17 cellular contexts compared by ENCODE assay signal in genomic region chr17:11807606-11808005, GRCh38.
A peak's percentile ranks its signal among the peaks of the same experiment; 100 is the strongest.
DNase-seq lines count a peak whose midpoint lies in the region; ATAC-seq and TF ChIP-seq lines count a peak whose summit lies in the region.
"Had no signal": no experiment of that assay in that cellular context is flagged by ENCODE, and none has a peak within 500 bp of the region (broad histone marks: within the 10 kb centered on the region; RNA-seq: fewer than 3 reads in every experiment).

No MANE protein-coding gene starts in this region.

- H4K20me1 ChIP-seq in SK-N-SH (ENCODE audit: insufficient read depth) = no peaks in the 10 kb centered on the region
- H4K20me1 ChIP-seq: BLaER1 had no signal

- H3K79me1 ChIP-seq in trophoblast cell (ENCODE audit: low read length) = peaks cover 2% of the 10 kb centered on the region

- POLR2A ChIA-PET in SK-N-SH (lab: Yijun Ruan, JAX) = no interaction called here

- H3K27me3 ChIP-seq in SK-N-SH (ENCODE audit: insufficient read depth) (no peaks in the 10 kb centered on the region), trophoblast cell (ENCODE audit: insufficient read depth, low read length) (no peaks in the 10 kb centered on the region)
- H3K27me3 ChIP-seq: BLaER1 had no signal

- no peak for TF ChIP-seq CTCF in SK-N-SH (IDR thresholded peaks at IDR 0.05)

- no peaks in the 10 kb centered on the region for H3K9me2 ChIP-seq in SK-N-SH

- 9% methylated on average over 3 of the region's 7 CpGs for WGBS in SK-N-SH (ENCODE audit: low lambda C conversion rate)
- 79 to 91% methylated on average over 6 of the region's 7 CpGs for WGBS in mesodermal cell (ENCODE audit: insufficient coverage in 2 of 2), 2 experiments
- WGBS in trophoblast cell (ENCODE audit: extremely low coverage, insufficient coverage, insufficient read length) = no CpG with 5 or more reads among the region's 7 CpGs

- no peak overlapping the region for H4K91ac ChIP-seq in trophoblast cell (ENCODE audit: low read depth, low read length)

- no peak overlapping the region for H4K8ac ChIP-seq in trophoblast cell (ENCODE audit: low read depth, low read length)

- no peak for TF ChIP-seq EP300 in SK-N-SH (IDR thresholded peaks at IDR 0.05; ENCODE audit: borderline replicate concordance in 1 of 2, low read depth in 1 of 2, low read length in 1 of 2)

- H3K79me2 ChIP-seq in SK-N-SH (ENCODE audit: insufficient read depth) = no peaks in the 10 kb centered on the region
- no peaks in the 10 kb centered on the region for H3K79me2 ChIP-seq in trophoblast cell (ENCODE audit: control insufficient read depth, insufficient read depth, low read length, poor library complexity)

- no peaks in the 10 kb centered on the region for H3K36me3 ChIP-seq in SK-N-SH (replicated peaks in 1 of 2; ENCODE audit: control insufficient read depth in 1 of 2, insufficient read depth in 2 of 2, low read length in 1 of 2)
- H3K36me3 ChIP-seq in mesodermal cell (ENCODE audit: control insufficient read depth, insufficient read depth, low read length) = no peaks in the 10 kb centered on the region
- H3K36me3 ChIP-seq in trophoblast cell (ENCODE audit: control insufficient read depth in 1 of 2, insufficient read depth in 2 of 2, low read length in 2 of 2) = no peaks in the 10 kb centered on the region
- H3K36me3 ChIP-seq: BLaER1 had no signal

- H3K4me1 ChIP-seq in SK-N-SH (ENCODE audit: control insufficient read depth in 1 of 2, insufficient read depth in 2 of 2, low read depth in 1 of 2, low read length in 1 of 2) (peaks cover 0 to 6% of the 10 kb centered on the region in 2 experiments; a peak in 1 of 4 replicates), mesodermal cell (ENCODE audit: control insufficient read depth, insufficient read depth, low read length, poor library complexity, severe bottlenecking) (no peaks in the 10 kb centered on the region), trophoblast cell (ENCODE audit: control insufficient read depth in 1 of 2, insufficient read depth in 2 of 2, low read length in 2 of 2) (peaks cover 7 to 12% of the 10 kb centered on the region in 2 experiments)
- H3K4me1 ChIP-seq: BLaER1 had no signal

- H3K18ac ChIP-seq in trophoblast cell (ENCODE audit: low read length) = no peak overlapping the region

- H3K27ac ChIP-seq in SK-N-SH (ENCODE audit: low read depth in 2 of 2, low read length in 1 of 2) = no peak overlapping the region
- H3K27ac ChIP-seq in mesodermal cell (ENCODE audit: low read depth, low read length, severe bottlenecking) = peak overlapping the region; percentile 23
- H3K27ac ChIP-seq in trophoblast cell (ENCODE audit: low read depth, low read length) = peak overlapping the region; percentile 1
- H3K27ac ChIP-seq: BLaER1 had no signal

- no peaks in the 10 kb centered on the region for H3F3A ChIP-seq in SK-N-SH (replicated peaks; ENCODE audit: insufficient read depth)

- H3K23ac ChIP-seq in trophoblast cell (ENCODE audit: low read length) = no peak overlapping the region

- H2BK120ac ChIP-seq in trophoblast cell (ENCODE audit: insufficient read depth, low read length, poor library complexity) = no peak overlapping the region

- H3K4me3 ChIP-seq in SK-N-SH (ENCODE audit: low read depth in 2 of 2, low read length in 1 of 2) (no peak overlapping the region), mesodermal cell (ENCODE audit: extremely low read depth, insufficient read depth, low read length, poor library complexity, severe bottlenecking) (no peak overlapping the region), trophoblast cell (ENCODE audit: low read depth, low read length) (no peak overlapping the region)
- H3K4me3 ChIP-seq: BLaER1, GM23338 had no signal

- DNase-seq in SK-N-SH (peak; percentile 11), SK-N-DZ (ENCODE audit: low spot score) (peak; percentile 72), trophoblast cell (no peak), head of caudate nucleus (no peak), putamen (ENCODE audit: low spot score) (no peak)
- DNase-seq: 8988T; CD4-positive, alpha-beta memory T cell; DMS153; DMS79; GF-D8; HFFc6 had no signal

- H3K14ac ChIP-seq in trophoblast cell (ENCODE audit: low read length) = no peak overlapping the region

- no peak overlapping the region for H2BK5ac ChIP-seq in trophoblast cell (ENCODE audit: low read depth, low read length, poor library complexity)

- no peak overlapping the region for H3K4ac ChIP-seq in trophoblast cell (ENCODE audit: low read depth, low read length)

- H3K4me2 ChIP-seq in SK-N-SH (no peak overlapping the region), trophoblast cell (ENCODE audit: low read length) (no peak overlapping the region)
- H3K4me2 ChIP-seq: BLaER1, GM23338 had no signal

- no peak for ATAC-seq in SK-N-SH treated with all-trans-retinoic acid at 6 μM for 48 hours
- no peak for ATAC-seq in HG03196 (IDR thresholded peaks at IDR 0.05; ENCODE audit: unreplicated experiment)
- ATAC-seq: GM23338, HCT116 had no signal

- no peak overlapping the region for H2BK12ac ChIP-seq in trophoblast cell (ENCODE audit: low read length)

- CTCF ChIA-PET in SK-N-SH (lab: Yijun Ruan, JAX) = interaction anchor here (1.1 kb wide), 1 partner anchor 10 kb away, joined by 3 read pairs; no protein-coding TSS in a partner anchor

- H3K9ac ChIP-seq in SK-N-SH (no peak overlapping the region), trophoblast cell (ENCODE audit: low read length) (no peak overlapping the region)
- H3K9ac ChIP-seq: BLaER1 had no signal

- intact Hi-C loops in head of caudate nucleus (cut with DNase I) = no loop called here

- H3K9me3 ChIP-seq in SK-N-SH = no peaks in the 10 kb centered on the region
- H3K9me3 ChIP-seq in mesodermal cell (ENCODE audit: control insufficient read depth, low read length) = no peaks in the 10 kb centered on the region
- H3K9me3 ChIP-seq in trophoblast cell (ENCODE audit: insufficient read depth, low read depth, low read length) = no peaks in the 10 kb centered on the region
- H3K9me3 ChIP-seq: BLaER1 had no signal

- no peak overlapping the region for H2AK5ac ChIP-seq in trophoblast cell (ENCODE audit: low read length)

- TF ChIP-seq RAD21 in SK-N-SH (IDR thresholded peaks at IDR 0.05; ENCODE audit: low read length) = no peak

- H2AFZ ChIP-seq in SK-N-SH (ENCODE audit: low read depth) = no peak overlapping the region
- H2AFZ ChIP-seq in trophoblast cell (ENCODE audit: insufficient read depth, low read length, poor library complexity) = no peak overlapping the region
- H2AFZ ChIP-seq: GM23338 had no signal

- no peak overlapping the region for H4K12ac ChIP-seq in trophoblast cell (ENCODE audit: low read depth, low read length)

TF ChIP-seq in SK-N-SH, 30 proteins besides CTCF, POLR2A, EP300 and RAD21 (continues in another document):
- TF ChIP-seq RCOR1 (IDR thresholded peaks at IDR 0.05; ENCODE audit: low read length) (no peak), NRF1 (IDR thresholded peaks at IDR 0.05; ENCODE audit: low read depth, low read length) (no peak), POLR2AphosphoS5 (IDR thresholded peaks at IDR 0.05; ENCODE audit: low read depth, low read length) (no peak), GATA2 (CRISPR knock-in tag; IDR thresholded peaks at IDR 0.05) (no peak), MXI1 (IDR thresholded peaks at IDR 0.05; ENCODE audit: low read depth, low read length) (no peak), USF2 (IDR thresholded peaks at IDR 0.05; ENCODE audit: borderline replicate concordance, low read depth, low read length) (no peak), MEF2A (IDR thresholded peaks at IDR 0.05; ENCODE audit: borderline replicate concordance, low read depth) (no peak)

TF ChIP-seq in SK-N-SH treated with all-trans-retinoic acid at 6 μM for 48 hours, 23 proteins besides CTCF, POLR2A, EP300 and RAD21:
- TF ChIP-seq SNAI2 (CRISPR knock-in tag; IDR thresholded peaks at IDR 0.05) (no peak), ZC3H10 (CRISPR knock-in tag; IDR thresholded peaks at IDR 0.05) (no peak), BACH2 (CRISPR knock-in tag; IDR thresholded peaks at IDR 0.05; ENCODE audit: borderline replicate concordance) (no peak), ZNF8 (CRISPR knock-in tag; IDR thresholded peaks at IDR 0.05) (no peak), OSR1 (CRISPR knock-in tag; IDR thresholded peaks at IDR 0.05) (no peak), ZNF70 (CRISPR knock-in tag; IDR thresholded peaks at IDR 0.05) (no peak), ESRRG (CRISPR knock-in tag; IDR thresholded peaks at IDR 0.05) (no peak), RARB (CRISPR knock-in tag; IDR thresholded peaks at IDR 0.05) (no peak)
TF ChIP-seq in SK-N-SH treated with all-trans-retinoic acid at 6 μM for 48 hours: peak in this region for 0.

Comparison
In these comparisons a context has a peak if more than half of its experiments do, and no peak if none do; other contexts are left out.
1. DNase-seq: peak in SK-N-SH (single experiment) and SK-N-DZ (single experiment); none in trophoblast cell (0 of 2), head of caudate nucleus (0 of 42) and putamen (single experiment).
2. H3K27ac ChIP-seq: peak in mesodermal cell (single experiment) and trophoblast cell (single experiment); none in SK-N-SH (0 of 2).